Comparison of ENCODE assay signal across 1 cellular context in the genomic region with DNA sequence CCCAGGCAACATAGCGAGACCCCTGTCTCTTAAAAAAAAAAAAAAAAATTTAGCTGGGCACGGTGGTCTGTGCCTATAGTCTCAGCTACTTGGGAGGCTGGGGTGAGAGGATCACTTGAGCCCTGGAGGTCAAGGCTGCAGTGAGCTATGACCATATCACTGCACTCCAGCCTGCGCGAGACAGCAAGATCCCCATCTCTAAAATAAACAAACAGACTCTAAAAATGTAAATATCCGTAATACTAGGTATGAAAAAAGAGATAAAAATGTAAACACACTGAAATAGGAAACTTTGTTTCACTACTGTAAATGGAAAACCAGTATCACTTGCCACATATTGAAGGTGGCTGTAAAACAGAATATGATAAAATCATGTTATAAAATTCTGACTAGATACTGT.
TF ChIP-seq lines count a peak whose summit lies in the region.

No MANE protein-coding gene starts in this region.

TF ChIP-seq in K562, 482 proteins besides CTCF, POLR2A, EP300 and RAD21 (continued from another document):
- TF ChIP-seq, protein P1, sequence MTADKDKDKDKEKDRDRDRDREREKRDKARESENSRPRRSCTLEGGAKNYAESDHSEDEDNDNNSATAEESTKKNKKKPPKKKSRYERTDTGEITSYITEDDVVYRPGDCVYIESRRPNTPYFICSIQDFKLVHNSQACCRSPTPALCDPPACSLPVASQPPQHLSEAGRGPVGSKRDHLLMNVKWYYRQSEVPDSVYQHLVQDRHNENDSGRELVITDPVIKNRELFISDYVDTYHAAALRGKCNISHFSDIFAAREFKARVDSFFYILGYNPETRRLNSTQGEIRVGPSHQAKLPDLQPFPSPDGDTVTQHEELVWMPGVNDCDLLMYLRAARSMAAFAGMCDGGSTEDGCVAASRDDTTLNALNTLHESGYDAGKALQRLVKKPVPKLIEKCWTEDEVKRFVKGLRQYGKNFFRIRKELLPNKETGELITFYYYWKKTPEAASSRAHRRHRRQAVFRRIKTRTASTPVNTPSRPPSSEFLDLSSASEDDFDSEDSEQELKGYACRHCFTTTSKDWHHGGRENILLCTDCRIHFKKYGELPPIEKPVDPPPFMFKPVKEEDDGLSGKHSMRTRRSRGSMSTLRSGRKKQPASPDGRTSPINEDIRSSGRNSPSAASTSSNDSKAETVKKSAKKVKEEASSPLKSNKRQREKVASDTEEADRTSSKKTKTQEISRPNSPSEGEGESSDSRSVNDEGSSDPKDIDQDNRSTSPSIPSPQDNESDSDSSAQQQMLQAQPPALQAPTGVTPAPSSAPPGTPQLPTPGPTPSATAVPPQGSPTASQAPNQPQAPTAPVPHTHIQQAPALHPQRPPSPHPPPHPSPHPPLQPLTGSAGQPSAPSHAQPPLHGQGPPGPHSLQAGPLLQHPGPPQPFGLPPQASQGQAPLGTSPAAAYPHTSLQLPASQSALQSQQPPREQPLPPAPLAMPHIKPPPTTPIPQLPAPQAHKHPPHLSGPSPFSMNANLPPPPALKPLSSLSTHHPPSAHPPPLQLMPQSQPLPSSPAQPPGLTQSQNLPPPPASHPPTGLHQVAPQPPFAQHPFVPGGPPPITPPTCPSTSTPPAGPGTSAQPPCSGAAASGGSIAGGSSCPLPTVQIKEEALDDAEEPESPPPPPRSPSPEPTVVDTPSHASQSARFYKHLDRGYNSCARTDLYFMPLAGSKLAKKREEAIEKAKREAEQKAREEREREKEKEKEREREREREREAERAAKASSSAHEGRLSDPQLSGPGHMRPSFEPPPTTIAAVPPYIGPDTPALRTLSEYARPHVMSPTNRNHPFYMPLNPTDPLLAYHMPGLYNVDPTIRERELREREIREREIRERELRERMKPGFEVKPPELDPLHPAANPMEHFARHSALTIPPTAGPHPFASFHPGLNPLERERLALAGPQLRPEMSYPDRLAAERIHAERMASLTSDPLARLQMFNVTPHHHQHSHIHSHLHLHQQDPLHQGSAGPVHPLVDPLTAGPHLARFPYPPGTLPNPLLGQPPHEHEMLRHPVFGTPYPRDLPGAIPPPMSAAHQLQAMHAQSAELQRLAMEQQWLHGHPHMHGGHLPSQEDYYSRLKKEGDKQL (CRISPR knock-in tag; IDR thresholded peaks at IDR 0.05; ENCODE audit: borderline replicate concordance) = no peak
- TF ChIP-seq TEAD1 (CRISPR knock-in tag; IDR thresholded peaks at IDR 0.05) = no peak
- peak in 1 of 2 experiments; percentile 85; a peak in 2 of 4 replicates for TF ChIP-seq FOXA3 (CRISPR knock-in tag; conservative IDR thresholded peaks at IDR 0.05 in 1 of 2, IDR thresholded peaks at IDR 0.05 in 1 of 2)
- TF ChIP-seq ZNF197 (CRISPR knock-in tag; IDR thresholded peaks at IDR 0.05; ENCODE audit: low read depth) = no peak
- TF ChIP-seq, protein P2, sequence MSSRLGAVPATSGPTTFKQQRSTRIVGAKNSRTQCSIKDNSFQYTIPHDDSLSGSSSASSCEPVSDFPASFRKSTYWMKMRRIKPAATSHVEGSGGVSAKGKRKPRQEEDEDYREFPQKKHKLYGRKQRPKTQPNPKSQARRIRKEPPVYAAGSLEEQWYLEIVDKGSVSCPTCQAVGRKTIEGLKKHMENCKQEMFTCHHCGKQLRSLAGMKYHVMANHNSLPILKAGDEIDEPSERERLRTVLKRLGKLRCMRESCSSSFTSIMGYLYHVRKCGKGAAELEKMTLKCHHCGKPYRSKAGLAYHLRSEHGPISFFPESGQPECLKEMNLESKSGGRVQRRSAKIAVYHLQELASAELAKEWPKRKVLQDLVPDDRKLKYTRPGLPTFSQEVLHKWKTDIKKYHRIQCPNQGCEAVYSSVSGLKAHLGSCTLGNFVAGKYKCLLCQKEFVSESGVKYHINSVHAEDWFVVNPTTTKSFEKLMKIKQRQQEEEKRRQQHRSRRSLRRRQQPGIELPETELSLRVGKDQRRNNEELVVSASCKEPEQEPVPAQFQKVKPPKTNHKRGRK (tag; IDR thresholded peaks at IDR 0.05) = no peak
- TF ChIP-seq KLF10 (CRISPR knock-in tag; IDR thresholded peaks at IDR 0.05) = no peak
- TF ChIP-seq KAT8 (IDR thresholded peaks at IDR 0.05; ENCODE audit: low read depth) = no peak
- TF ChIP-seq, protein P3, sequence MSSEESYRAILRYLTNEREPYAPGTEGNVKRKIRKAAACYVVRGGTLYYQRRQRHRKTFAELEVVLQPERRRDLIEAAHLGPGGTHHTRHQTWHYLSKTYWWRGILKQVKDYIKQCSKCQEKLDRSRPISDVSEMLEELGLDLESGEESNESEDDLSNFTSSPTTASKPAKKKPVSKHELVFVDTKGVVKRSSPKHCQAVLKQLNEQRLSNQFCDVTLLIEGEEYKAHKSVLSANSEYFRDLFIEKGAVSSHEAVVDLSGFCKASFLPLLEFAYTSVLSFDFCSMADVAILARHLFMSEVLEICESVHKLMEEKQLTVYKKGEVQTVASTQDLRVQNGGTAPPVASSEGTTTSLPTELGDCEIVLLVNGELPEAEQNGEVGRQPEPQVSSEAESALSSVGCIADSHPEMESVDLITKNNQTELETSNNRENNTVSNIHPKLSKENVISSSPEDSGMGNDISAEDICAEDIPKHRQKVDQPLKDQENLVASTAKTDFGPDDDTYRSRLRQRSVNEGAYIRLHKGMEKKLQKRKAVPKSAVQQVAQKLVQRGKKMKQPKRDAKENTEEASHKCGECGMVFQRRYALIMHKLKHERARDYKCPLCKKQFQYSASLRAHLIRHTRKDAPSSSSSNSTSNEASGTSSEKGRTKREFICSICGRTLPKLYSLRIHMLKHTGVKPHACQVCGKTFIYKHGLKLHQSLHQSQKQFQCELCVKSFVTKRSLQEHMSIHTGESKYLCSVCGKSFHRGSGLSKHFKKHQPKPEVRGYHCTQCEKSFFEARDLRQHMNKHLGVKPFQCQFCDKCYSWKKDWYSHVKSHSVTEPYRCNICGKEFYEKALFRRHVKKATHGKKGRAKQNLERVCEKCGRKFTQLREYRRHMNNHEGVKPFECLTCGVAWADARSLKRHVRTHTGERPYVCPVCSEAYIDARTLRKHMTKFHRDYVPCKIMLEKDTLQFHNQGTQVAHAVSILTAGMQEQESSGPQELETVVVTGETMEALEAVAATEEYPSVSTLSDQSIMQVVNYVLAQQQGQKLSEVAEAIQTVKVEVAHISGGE (CRISPR knock-in tag; IDR thresholded peaks at IDR 0.05) = no peak
- TF ChIP-seq, protein P4, sequence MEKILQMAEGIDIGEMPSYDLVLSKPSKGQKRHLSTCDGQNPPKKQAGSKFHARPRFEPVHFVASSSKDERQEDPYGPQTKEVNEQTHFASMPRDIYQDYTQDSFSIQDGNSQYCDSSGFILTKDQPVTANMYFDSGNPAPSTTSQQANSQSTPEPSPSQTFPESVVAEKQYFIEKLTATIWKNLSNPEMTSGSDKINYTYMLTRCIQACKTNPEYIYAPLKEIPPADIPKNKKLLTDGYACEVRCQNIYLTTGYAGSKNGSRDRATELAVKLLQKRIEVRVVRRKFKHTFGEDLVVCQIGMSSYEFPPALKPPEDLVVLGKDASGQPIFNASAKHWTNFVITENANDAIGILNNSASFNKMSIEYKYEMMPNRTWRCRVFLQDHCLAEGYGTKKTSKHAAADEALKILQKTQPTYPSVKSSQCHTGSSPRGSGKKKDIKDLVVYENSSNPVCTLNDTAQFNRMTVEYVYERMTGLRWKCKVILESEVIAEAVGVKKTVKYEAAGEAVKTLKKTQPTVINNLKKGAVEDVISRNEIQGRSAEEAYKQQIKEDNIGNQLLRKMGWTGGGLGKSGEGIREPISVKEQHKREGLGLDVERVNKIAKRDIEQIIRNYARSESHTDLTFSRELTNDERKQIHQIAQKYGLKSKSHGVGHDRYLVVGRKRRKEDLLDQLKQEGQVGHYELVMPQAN (IDR thresholded peaks at IDR 0.05; ENCODE audit: borderline replicate concordance) = no peak
- TF ChIP-seq DACH1 (IDR thresholded peaks at IDR 0.05; ENCODE audit: partially characterized antibody) = no peak
- no peak for TF ChIP-seq ZNF224 (CRISPR knock-in tag; IDR thresholded peaks at IDR 0.05)
- TF ChIP-seq CBX3 (IDR thresholded peaks at IDR 0.05; ENCODE audit: borderline replicate concordance in 1 of 2, low read length in 2 of 2) = no peak
- TF ChIP-seq ARID1B (IDR thresholded peaks at IDR 0.05) = peak; percentile 78
- no peak for TF ChIP-seq HDAC1 (IDR thresholded peaks at IDR 0.05)
- TF ChIP-seq TAL1 (IDR thresholded peaks at IDR 0.05) = peak; percentile 72
- TF ChIP-seq, protein P5, sequence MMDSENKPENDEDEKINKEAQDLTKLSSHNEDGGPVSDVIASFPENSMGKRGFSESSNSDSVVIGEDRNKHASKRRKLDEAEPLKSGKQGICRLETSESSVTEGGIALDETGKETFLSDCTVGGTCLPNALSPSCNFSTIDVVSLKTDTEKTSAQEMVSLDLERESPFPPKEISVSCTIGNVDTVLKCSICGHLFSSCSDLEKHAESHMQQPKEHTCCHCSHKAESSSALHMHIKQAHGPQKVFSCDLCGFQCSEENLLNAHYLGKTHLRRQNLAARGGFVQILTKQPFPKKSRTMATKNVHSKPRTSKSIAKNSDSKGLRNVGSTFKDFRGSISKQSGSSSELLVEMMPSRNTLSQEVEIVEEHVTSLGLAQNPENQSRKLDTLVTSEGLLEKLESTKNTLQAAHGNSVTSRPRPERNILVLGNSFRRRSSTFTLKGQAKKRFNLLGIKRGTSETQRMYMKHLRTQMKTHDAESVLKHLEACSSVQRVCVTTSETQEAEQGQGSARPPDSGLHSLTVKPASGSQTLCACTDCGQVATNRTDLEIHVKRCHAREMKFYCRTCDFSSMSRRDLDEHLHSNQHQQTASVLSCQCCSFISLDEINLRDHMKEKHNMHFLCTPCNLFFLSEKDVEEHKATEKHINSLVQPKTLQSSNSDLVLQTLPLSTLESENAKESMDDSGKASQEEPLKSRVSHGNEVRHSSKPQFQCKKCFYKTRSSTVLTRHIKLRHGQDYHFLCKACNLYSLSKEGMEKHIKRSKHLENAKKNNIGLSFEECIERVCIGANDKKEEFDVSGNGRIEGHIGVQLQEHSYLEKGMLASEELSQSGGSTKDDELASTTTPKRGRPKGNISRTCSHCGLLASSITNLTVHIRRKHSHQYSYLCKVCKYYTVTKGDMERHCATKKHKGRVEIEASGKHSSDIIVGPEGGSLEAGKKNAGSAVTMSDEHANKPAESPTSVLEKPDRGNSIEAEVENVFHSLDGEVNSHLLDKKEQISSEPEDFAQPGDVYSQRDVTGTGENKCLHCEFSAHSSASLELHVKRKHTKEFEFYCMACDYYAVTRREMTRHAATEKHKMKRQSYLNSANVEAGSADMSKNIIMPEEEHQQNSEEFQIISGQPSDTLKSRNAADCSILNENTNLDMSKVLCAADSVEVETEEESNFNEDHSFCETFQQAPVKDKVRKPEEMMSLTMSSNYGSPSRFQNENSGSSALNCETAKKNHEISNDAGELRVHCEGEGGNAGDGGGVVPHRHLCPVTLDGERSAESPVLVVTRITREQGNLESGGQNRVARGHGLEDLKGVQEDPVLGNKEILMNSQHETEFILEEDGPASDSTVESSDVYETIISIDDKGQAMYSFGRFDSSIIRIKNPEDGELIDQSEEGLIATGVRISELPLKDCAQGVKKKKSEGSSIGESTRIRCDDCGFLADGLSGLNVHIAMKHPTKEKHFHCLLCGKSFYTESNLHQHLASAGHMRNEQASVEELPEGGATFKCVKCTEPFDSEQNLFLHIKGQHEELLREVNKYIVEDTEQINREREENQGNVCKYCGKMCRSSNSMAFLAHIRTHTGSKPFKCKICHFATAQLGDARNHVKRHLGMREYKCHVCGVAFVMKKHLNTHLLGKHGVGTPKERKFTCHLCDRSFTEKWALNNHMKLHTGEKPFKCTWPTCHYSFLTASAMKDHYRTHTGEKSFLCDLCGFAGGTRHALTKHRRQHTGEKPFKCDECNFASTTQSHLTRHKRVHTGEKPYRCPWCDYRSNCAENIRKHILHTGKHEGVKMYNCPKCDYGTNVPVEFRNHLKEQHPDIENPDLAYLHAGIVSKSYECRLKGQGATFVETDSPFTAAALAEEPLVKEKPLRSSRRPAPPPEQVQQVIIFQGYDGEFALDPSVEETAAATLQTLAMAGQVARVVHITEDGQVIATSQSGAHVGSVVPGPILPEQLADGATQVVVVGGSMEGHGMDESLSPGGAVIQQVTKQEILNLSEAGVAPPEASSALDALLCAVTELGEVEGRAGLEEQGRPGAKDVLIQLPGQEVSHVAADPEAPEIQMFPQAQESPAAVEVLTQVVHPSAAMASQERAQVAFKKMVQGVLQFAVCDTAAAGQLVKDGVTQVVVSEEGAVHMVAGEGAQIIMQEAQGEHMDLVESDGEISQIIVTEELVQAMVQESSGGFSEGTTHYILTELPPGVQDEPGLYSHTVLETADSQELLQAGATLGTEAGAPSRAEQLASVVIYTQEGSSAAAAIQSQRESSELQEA (IDR thresholded peaks at IDR 0.05; ENCODE audit: low read depth) = no peak
- TF ChIP-seq KDM2B (CRISPR knock-in tag; IDR thresholded peaks at IDR 0.05) = no peak
- TF ChIP-seq NFXL1 (CRISPR knock-in tag; IDR thresholded peaks at IDR 0.05) = no peak
- no peak for TF ChIP-seq CEBPG (CRISPR knock-in tag; IDR thresholded peaks at IDR 0.05)
- no peak for TF ChIP-seq CEBPG (tag; conservative IDR thresholded peaks at IDR 0.05 in 1 of 2, IDR thresholded peaks at IDR 0.05 in 1 of 2)
